40 cellular contexts compared by ENCODE assay signal in genomic region chr1:53241828-53242227, GRCh38.
"Had no signal": no experiment of that assay in that cellular context is flagged by ENCODE, and none has a peak within 500 bp of the region (broad histone marks: within the 10 kb centered on the region; RNA-seq: fewer than 3 reads in every experiment).

No MANE protein-coding gene starts in this region.

- H3K4me3 Mint-ChIP-seq: activated naive CD4-positive, alpha-beta T cell treated with anti-CD3 and anti-CD28 coated beads for 36 hours; activated naive CD4-positive, alpha-beta T cell treated with anti-CD3 and anti-CD28 coated beads, Interleukin-2, amount 10 ng/mL, durations not matched to agents 7 days and 5 days; activated naive CD4-positive, alpha-beta T cell treated with anti-CD3 and anti-CD28 coated beads, Interleukin-2, amount 50 U/mL, for 24 hours; activated naive CD8-positive, alpha-beta T cell; activated naive CD8-positive, alpha-beta T cell treated with anti-CD3 and anti-CD28 coated beads for 36 hours; activated naive CD8-positive, alpha-beta T cell treated with anti-CD3 and anti-CD28 coated beads, Interleukin-2, amount 10 ng/mL, durations not matched to agents 7 days and 5 days; activated naive CD8-positive, alpha-beta T cell treated with anti-CD3 and anti-CD28 coated beads, Interleukin-2, amount 50 U/mL, for 24 hours; activated T-cell treated with anti-CD3 and anti-CD28 coated beads, Interleukin-2, amount 50 U/mL, for 24 hours; activated T-cell treated with anti-CD3 and anti-CD28 coated beads, Interleukin-2, amount 50 U/mL, for 4 hours; activated T-cell treated with anti-CD3 and anti-CD28 coated beads, Interleukin-2, amount 50 U/mL, for 72 hours; activated T-helper 1 cell treated with anti-CD3 and anti-CD28 coated beads, Interleukin-12 subunit alpha, Interleukin-12 subunit beta, Interleukin-2, Interleukin-4 antibody, amounts not matched to agents 30 ng/mL and 10 ng/mL and 1 ng/mL, durations not matched to agents 14 hours and 24 hours and 36 hours; activated T-helper 17 cell treated with anti-CD3 and anti-CD28 coated beads, Interleukin-2, amount 50 U/mL, for 72 hours; brain; central memory CD8-positive, alpha-beta T cell had no signal

- H3K27ac Mint-ChIP-seq: activated naive CD4-positive, alpha-beta T cell treated with anti-CD3 and anti-CD28 coated beads for 36 hours; activated naive CD4-positive, alpha-beta T cell treated with anti-CD3 and anti-CD28 coated beads, Interleukin-2, amount 10 ng/mL, durations not matched to agents 7 days and 5 days; activated naive CD4-positive, alpha-beta T cell treated with anti-CD3 and anti-CD28 coated beads, Interleukin-2, amount 50 U/mL, for 24 hours; activated naive CD4-positive, alpha-beta T cell treated with anti-CD3 and anti-CD28 coated beads, Interleukin-2, amount 50 U/mL, for 72 hours; activated naive CD8-positive, alpha-beta T cell; activated naive CD8-positive, alpha-beta T cell treated with anti-CD3 and anti-CD28 coated beads for 36 hours; activated naive CD8-positive, alpha-beta T cell treated with anti-CD3 and anti-CD28 coated beads, Interleukin-2, amount 10 ng/mL, durations not matched to agents 7 days and 5 days; activated naive CD8-positive, alpha-beta T cell treated with anti-CD3 and anti-CD28 coated beads, Interleukin-2, amount 50 U/mL, for 24 hours; activated T-cell treated with anti-CD3 and anti-CD28 coated beads, Interleukin-2, amount 50 U/mL, for 24 hours; activated T-cell treated with anti-CD3 and anti-CD28 coated beads, Interleukin-2, amount 50 U/mL, for 72 hours; activated T-helper 1 cell treated with anti-CD3 and anti-CD28 coated beads, Interleukin-12 subunit alpha, Interleukin-12 subunit beta, Interleukin-2, Interleukin-4 antibody, amounts not matched to agents 30 ng/mL and 10 ng/mL and 1 ng/mL, durations not matched to agents 14 hours and 24 hours and 36 hours; activated T-helper 2 cell treated with anti-CD3 and anti-CD28 coated beads, Interferon-gamma antibody, Interleukin-2, Interleukin-4, amounts not matched to agents 10 μg/mL and 5 μg/mL and 100 μg/mL, durations not matched to agents 14 hours and 24 hours and 36 hours had no signal

- H3K9me3 ChIP-seq: adrenal gland, ascending aorta, body of pancreas, breast epithelium had no signal

- H3K27me3 Mint-ChIP-seq: activated naive CD4-positive, alpha-beta T cell treated with anti-CD3 and anti-CD28 coated beads, Interleukin-2, amount 50 U/mL, for 24 hours; activated naive CD8-positive, alpha-beta T cell; activated naive CD8-positive, alpha-beta T cell treated with anti-CD3 and anti-CD28 coated beads for 36 hours; activated naive CD8-positive, alpha-beta T cell treated with anti-CD3 and anti-CD28 coated beads, Interleukin-2, amount 10 ng/mL, durations not matched to agents 7 days and 5 days; activated T-cell treated with anti-CD3 and anti-CD28 coated beads, Interleukin-2, amount 50 U/mL, for 24 hours; activated T-helper 17 cell treated with anti-CD3 and anti-CD28 coated beads, Interleukin-2, amount 50 U/mL, for 72 hours; central memory CD8-positive, alpha-beta T cell had no signal

- H3K4me1 ChIP-seq: breast epithelium had no signal

- H3K36me3 Mint-ChIP-seq: activated naive CD4-positive, alpha-beta T cell treated with anti-CD3 and anti-CD28 coated beads, Interleukin-2, amount 50 U/mL, for 24 hours had no signal

- H3K27me3 ChIP-seq: adrenal gland, ascending aorta, body of pancreas, brain microvascular endothelial cell, breast epithelium, cardiac muscle cell had no signal

- FAIRE-seq: astrocyte, bronchial epithelial cell had no signal

- H3K9me3 Mint-ChIP-seq: activated naive CD4-positive, alpha-beta T cell treated with anti-CD3 and anti-CD28 coated beads for 36 hours; activated naive CD4-positive, alpha-beta T cell treated with anti-CD3 and anti-CD28 coated beads, Interleukin-2, amount 10 ng/mL, durations not matched to agents 7 days and 5 days; activated naive CD4-positive, alpha-beta T cell treated with anti-CD3 and anti-CD28 coated beads, Interleukin-2, amount 50 U/mL, for 24 hours; activated naive CD4-positive, alpha-beta T cell treated with anti-CD3 and anti-CD28 coated beads, Interleukin-2, amount 50 U/mL, for 72 hours; activated naive CD8-positive, alpha-beta T cell treated with anti-CD3 and anti-CD28 coated beads for 36 hours; activated naive CD8-positive, alpha-beta T cell treated with anti-CD3 and anti-CD28 coated beads, Interleukin-2, amount 10 ng/mL, durations not matched to agents 7 days and 5 days; activated naive CD8-positive, alpha-beta T cell treated with anti-CD3 and anti-CD28 coated beads, Interleukin-2, amount 50 U/mL, for 24 hours; activated T-cell treated with anti-CD3 and anti-CD28 coated beads, Interleukin-2, amount 50 U/mL, for 24 hours; activated T-cell treated with anti-CD3 and anti-CD28 coated beads, Interleukin-2, amount 50 U/mL, for 4 hours; activated T-cell treated with anti-CD3 and anti-CD28 coated beads, Interleukin-2, amount 50 U/mL, for 72 hours; activated T-helper 1 cell treated with anti-CD3 and anti-CD28 coated beads, Interleukin-12 subunit alpha, Interleukin-12 subunit beta, Interleukin-2, Interleukin-4 antibody, amounts not matched to agents 30 ng/mL and 10 ng/mL and 1 ng/mL, durations not matched to agents 14 hours and 24 hours and 36 hours; activated T-helper 17 cell treated with anti-CD3 and anti-CD28 coated beads, Interleukin-2, amount 50 U/mL, for 72 hours; activated T-helper 2 cell treated with anti-CD3 and anti-CD28 coated beads, Interferon-gamma antibody, Interleukin-2, Interleukin-4, amounts not matched to agents 10 μg/mL and 5 μg/mL and 100 μg/mL, durations not matched to agents 14 hours and 24 hours and 36 hours; central memory CD8-positive, alpha-beta T cell had no signal

- H3K27ac ChIP-seq: adrenal gland, ascending aorta, body of pancreas, brain microvascular endothelial cell, breast epithelium, cardiac muscle cell had no signal

- H3K4me3 ChIP-seq: adrenal gland, ascending aorta, body of pancreas, breast epithelium, cardiac muscle cell had no signal

- H3K36me3 ChIP-seq: adrenal gland, ascending aorta, brain microvascular endothelial cell, breast epithelium, cardiac muscle cell had no signal

- ATAC-seq: activated naive CD4-positive, alpha-beta T cell treated with anti-CD3 and anti-CD28 coated beads, Interleukin-2, amount 50 U/mL, for 72 hours; activated naive CD8-positive, alpha-beta T cell treated with anti-CD3 and anti-CD28 coated beads, Interleukin-2, amount 50 U/mL, for 24 hours; activated T-cell treated with anti-CD3 and anti-CD28 coated beads, Interleukin-2, amount 50 U/mL, for 4 hours; activated T-cell treated with anti-CD3 and anti-CD28 coated beads, Interleukin-2, amount 50 U/mL, for 72 hours; activated T-helper 17 cell treated with anti-CD3 and anti-CD28 coated beads, Interleukin-2, amount 50 U/mL, for 72 hours; body of pancreas had no signal

- DNase-seq: activated effector memory CD4-positive, alpha-beta T cell treated with anti-CD3 and anti-CD28 coated beads, Interleukin-2, amount 50 U/mL, for 16 hours; activated effector memory CD4-positive, alpha-beta T cell treated with Interleukin-2 at 50 U/mL for 16 hours; activated gamma-delta T cell; activated gamma-delta T cell treated with Interleukin-2 at 50 U/mL for 16 hours; activated naive CD4-positive, alpha-beta T cell; activated naive CD4-positive, alpha-beta T cell treated with anti-CD3 and anti-CD28 coated beads for 36 hours; activated naive CD4-positive, alpha-beta T cell treated with anti-CD3 and anti-CD28 coated beads, Interleukin-2, amount 10 ng/mL, durations not matched to agents 7 days and 5 days; activated naive CD4-positive, alpha-beta T cell treated with anti-CD3 and anti-CD28 coated beads, Interleukin-2, amount 50 U/mL, for 16 hours; activated naive CD4-positive, alpha-beta T cell treated with Interleukin-2 at 50 U/mL for 16 hours; activated naive CD8-positive, alpha-beta T cell treated with anti-CD3 and anti-CD28 coated beads for 36 hours; activated naive CD8-positive, alpha-beta T cell treated with anti-CD3 and anti-CD28 coated beads, Interleukin-2, amount 10 ng/mL, durations not matched to agents 7 days and 5 days; activated naive CD8-positive, alpha-beta T cell treated with anti-CD3 and anti-CD28 coated beads, Interleukin-2, amount 50 U/mL, for 24 hours; activated T-cell treated with anti-CD3 and anti-CD28 coated beads, Interleukin-2, amount 50 U/mL, for 1 hour; activated T-cell treated with anti-CD3 and anti-CD28 coated beads, Interleukin-2, amount 50 U/mL, for 24 hours; activated T-cell treated with anti-CD3 and anti-CD28 coated beads, Interleukin-2, amount 50 U/mL, for 4 hours; activated T-cell treated with anti-CD3 and anti-CD28 coated beads, Interleukin-2, amount 50 U/mL, for 48 hours; activated T-cell treated with anti-CD3 and anti-CD28 coated beads, Interleukin-2, amount 50 U/mL, for 72 hours; adrenal gland; amniotic stem cell; amygdala; anterior cingulate cortex; aorta; body of pancreas; brain microvascular endothelial cell; caudate nucleus; central memory CD4-positive, alpha-beta T cell; cerebellar nuclear complex had no signal
